Comparison of ENCODE assay signal across 3 cellular contexts in the genomic region with DNA sequence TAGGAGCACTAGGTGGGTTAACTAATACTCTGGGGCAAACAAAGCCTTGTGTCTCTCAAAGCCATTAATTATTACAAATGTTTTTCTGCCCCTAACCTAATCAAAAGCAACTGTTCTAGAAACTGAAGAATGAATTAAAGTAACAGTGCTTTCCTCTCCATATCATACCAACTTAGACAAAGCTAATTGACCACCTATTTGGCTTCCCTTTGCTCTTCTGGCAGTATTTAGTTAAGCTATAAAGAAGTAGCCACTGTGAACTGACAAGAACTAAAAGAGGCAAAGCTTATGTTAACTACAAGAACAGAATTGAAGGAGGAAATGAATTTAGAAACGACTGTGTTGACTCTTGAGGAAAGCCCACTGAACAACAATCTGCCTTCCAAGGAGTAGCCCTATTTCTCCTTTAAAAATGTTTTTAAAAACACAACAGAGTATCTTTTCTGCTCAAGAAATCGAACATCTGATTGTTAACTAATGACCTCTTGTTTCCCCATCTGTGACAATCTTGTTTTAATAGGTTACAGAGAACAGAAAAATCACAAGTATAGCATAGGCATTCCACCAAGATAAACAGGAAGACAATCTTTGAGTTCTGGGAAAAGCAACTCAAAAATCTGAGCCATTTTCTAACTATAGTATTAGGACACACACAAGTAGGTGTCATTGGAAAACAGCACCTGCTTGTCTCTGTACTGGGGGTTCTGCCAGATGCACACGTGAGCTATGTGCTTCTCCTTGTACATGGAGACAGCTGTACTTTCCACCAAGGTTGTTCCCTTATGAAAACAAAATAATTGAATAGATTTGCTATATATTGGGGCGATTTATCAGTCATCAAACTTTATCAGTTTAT.
TF ChIP-seq lines count a peak whose summit lies in the region.

No MANE protein-coding gene starts in this region.

TF ChIP-seq in HepG2, 621 proteins besides CTCF, POLR2A, EP300 and RAD21:
- no peak for TF ChIP-seq SETDB1 (CRISPR knock-in tag; IDR thresholded peaks at IDR 0.05; ENCODE audit: borderline replicate concordance)
- no peak for TF ChIP-seq ZBTB20 (CRISPR knock-in tag; IDR thresholded peaks at IDR 0.05; ENCODE audit: borderline replicate concordance, low read depth)
- TF ChIP-seq, protein P1, sequence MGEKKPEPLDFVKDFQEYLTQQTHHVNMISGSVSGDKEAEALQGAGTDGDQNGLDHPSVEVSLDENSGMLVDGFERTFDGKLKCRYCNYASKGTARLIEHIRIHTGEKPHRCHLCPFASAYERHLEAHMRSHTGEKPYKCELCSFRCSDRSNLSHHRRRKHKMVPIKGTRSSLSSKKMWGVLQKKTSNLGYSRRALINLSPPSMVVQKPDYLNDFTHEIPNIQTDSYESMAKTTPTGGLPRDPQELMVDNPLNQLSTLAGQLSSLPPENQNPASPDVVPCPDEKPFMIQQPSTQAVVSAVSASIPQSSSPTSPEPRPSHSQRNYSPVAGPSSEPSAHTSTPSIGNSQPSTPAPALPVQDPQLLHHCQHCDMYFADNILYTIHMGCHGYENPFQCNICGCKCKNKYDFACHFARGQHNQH (CRISPR knock-in tag; IDR thresholded peaks at IDR 0.05) = no peak
- no peak for TF ChIP-seq ZNF101 (CRISPR knock-in tag; IDR thresholded peaks at IDR 0.05; ENCODE audit: borderline replicate concordance, low read depth)
- no peak for TF ChIP-seq NFE2L2 (IDR thresholded peaks at IDR 0.05; ENCODE audit: low read length)

TF ChIP-seq in endothelial cell of umbilical vein, 7 proteins besides CTCF, POLR2A, EP300 and RAD21:
- TF ChIP-seq FOS (IDR thresholded peaks at IDR 0.05; ENCODE audit: borderline replicate concordance, insufficient read depth, low read length) = no peak
- TF ChIP-seq MYC (IDR thresholded peaks at IDR 0.05; ENCODE audit: low read depth, low read length) = no peak
- no peak for TF ChIP-seq JUN (IDR thresholded peaks at IDR 0.05; ENCODE audit: borderline replicate concordance, insufficient read depth, insufficient read length, low read depth)
- TF ChIP-seq, protein P2, sequence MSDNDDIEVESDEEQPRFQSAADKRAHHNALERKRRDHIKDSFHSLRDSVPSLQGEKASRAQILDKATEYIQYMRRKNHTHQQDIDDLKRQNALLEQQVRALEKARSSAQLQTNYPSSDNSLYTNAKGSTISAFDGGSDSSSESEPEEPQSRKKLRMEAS (IDR thresholded peaks at IDR 0.05; ENCODE audit: insufficient read depth, insufficient read length) = no peak
- no peak for TF ChIP-seq EZH2 (IDR thresholded peaks at IDR 0.05; ENCODE audit: borderline replicate concordance, low read depth, low read length, severe bottlenecking)
- TF ChIP-seq POLR2AphosphoS5 (IDR thresholded peaks at IDR 0.05; ENCODE audit: insufficient read depth, low read depth, low read length) = no peak
- no peak for TF ChIP-seq GATA2 (IDR thresholded peaks at IDR 0.05; ENCODE audit: insufficient read depth, insufficient read length, low read depth, low read length)

TF ChIP-seq in GM23338, 12 proteins besides CTCF, POLR2A, EP300 and RAD21:
- TF ChIP-seq EZH2phosphoT487 (IDR thresholded peaks at IDR 0.05; ENCODE audit: unreplicated experiment) (no peak), ZNF331 (CRISPR knock-in tag; IDR thresholded peaks at IDR 0.05; ENCODE audit: low read depth) (no peak), JUNB (IDR thresholded peaks at IDR 0.05; ENCODE audit: unreplicated experiment) (no peak)
- TF ChIP-seq, protein P3, sequence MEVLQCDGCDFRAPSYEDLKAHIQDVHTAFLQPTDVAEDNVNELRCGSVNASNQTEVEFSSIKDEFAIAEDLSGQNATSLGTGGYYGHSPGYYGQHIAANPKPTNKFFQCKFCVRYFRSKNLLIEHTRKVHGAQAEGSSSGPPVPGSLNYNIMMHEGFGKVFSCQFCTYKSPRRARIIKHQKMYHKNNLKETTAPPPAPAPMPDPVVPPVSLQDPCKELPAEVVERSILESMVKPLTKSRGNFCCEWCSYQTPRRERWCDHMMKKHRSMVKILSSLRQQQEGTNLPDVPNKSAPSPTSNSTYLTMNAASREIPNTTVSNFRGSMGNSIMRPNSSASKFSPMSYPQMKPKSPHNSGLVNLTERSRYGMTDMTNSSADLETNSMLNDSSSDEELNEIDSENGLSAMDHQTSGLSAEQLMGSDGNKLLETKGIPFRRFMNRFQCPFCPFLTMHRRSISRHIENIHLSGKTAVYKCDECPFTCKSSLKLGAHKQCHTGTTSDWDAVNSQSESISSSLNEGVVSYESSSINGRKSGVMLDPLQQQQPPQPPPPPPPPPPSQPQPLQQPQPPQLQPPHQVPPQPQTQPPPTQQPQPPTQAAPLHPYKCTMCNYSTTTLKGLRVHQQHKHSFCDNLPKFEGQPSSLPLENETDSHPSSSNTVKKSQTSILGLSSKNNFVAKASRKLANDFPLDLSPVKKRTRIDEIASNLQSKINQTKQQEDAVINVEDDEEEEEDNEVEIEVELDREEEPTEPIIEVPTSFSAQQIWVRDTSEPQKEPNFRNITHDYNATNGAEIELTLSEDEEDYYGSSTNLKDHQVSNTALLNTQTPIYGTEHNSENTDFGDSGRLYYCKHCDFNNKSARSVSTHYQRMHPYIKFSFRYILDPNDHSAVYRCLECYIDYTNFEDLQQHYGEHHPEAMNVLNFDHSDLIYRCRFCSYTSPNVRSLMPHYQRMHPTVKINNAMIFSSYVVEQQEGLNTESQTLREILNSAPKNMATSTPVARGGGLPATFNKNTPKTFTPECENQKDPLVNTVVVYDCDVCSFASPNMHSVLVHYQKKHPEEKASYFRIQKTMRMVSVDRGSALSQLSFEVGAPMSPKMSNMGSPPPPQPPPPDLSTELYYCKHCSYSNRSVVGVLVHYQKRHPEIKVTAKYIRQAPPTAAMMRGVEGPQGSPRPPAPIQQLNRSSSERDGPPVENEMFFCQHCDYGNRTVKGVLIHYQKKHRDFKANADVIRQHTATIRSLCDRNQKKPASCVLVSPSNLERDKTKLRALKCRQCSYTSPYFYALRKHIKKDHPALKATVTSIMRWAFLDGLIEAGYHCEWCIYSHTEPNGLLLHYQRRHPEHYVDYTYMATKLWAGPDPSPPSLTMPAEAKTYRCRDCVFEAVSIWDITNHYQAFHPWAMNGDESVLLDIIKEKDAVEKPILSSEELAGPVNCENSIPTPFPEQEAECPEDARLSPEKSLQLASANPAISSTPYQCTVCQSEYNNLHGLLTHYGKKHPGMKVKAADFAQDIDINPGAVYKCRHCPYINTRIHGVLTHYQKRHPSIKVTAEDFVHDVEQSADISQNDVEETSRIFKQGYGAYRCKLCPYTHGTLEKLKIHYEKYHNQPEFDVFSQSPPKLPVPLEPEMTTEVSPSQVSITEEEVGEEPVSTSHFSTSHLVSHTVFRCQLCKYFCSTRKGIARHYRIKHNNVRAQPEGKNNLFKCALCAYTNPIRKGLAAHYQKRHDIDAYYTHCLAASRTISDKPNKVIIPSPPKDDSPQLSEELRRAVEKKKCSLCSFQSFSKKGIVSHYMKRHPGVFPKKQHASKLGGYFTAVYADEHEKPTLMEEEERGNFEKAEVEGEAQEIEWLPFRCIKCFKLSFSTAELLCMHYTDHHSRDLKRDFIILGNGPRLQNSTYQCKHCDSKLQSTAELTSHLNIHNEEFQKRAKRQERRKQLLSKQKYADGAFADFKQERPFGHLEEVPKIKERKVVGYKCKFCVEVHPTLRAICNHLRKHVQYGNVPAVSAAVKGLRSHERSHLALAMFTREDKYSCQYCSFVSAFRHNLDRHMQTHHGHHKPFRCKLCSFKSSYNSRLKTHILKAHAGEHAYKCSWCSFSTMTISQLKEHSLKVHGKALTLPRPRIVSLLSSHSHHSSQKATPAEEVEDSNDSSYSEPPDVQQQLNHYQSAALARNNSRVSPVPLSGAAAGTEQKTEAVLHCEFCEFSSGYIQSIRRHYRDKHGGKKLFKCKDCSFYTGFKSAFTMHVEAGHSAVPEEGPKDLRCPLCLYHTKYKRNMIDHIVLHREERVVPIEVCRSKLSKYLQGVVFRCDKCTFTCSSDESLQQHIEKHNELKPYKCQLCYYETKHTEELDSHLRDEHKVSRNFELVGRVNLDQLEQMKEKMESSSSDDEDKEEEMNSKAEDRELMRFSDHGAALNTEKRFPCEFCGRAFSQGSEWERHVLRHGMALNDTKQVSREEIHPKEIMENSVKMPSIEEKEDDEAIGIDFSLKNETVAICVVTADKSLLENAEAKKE (CRISPR knock-in tag; IDR thresholded peaks at IDR 0.05) = no peak
- TF ChIP-seq, protein P4, sequence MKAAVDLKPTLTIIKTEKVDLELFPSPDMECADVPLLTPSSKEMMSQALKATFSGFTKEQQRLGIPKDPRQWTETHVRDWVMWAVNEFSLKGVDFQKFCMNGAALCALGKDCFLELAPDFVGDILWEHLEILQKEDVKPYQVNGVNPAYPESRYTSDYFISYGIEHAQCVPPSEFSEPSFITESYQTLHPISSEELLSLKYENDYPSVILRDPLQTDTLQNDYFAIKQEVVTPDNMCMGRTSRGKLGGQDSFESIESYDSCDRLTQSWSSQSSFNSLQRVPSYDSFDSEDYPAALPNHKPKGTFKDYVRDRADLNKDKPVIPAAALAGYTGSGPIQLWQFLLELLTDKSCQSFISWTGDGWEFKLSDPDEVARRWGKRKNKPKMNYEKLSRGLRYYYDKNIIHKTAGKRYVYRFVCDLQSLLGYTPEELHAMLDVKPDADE (IDR thresholded peaks at IDR 0.05) = no peak
